1 cellular context compared by ENCODE assay signal in the genomic region with DNA sequence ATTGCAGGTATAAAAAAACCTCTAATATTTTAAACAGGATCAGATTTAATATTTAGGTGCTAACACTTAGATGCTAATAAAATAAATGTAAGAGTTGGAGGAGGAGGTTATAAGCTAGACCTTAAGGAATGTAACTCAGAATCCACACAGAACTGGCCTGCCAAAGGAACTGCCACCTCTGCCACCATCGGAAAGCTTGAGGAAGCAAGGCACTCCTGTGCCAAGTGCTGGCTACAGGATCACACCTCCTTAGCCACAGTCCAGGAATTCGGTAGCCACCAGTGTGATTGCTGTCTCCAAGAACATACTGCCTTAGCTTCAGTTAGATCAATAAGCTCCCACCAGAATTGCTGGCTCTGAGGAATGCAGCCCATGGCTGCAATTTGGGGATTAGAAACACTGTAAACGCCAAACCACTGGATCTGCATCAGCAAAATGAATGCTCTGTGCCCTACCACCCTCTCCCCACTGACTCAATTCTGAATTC.
TF ChIP-seq lines count a peak whose summit lies in the region.

No MANE protein-coding gene starts in this region.

TF ChIP-seq in IMR-90, 13 proteins besides CTCF, POLR2A, EP300 and RAD21 (continued from another document):
- TF ChIP-seq, protein P1, sequence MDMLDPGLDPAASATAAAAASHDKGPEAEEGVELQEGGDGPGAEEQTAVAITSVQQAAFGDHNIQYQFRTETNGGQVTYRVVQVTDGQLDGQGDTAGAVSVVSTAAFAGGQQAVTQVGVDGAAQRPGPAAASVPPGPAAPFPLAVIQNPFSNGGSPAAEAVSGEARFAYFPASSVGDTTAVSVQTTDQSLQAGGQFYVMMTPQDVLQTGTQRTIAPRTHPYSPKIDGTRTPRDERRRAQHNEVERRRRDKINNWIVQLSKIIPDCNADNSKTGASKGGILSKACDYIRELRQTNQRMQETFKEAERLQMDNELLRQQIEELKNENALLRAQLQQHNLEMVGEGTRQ (IDR thresholded peaks at IDR 0.05; ENCODE audit: low read depth, low read length) = no peak
- no peak for TF ChIP-seq NFE2L2 (IDR thresholded peaks at IDR 0.05; ENCODE audit: low read depth, low read length)
